8 cellular contexts compared by ENCODE assay signal in genomic region chr1:147242449-147243227, GRCh38. TPM values are rescaled to one million over a fixed set of nuclear protein-coding genes. Genes with fewer than 3 reads are reported as not detected.
DNase-seq lines count a peak whose midpoint lies in the region; ATAC-seq and TF ChIP-seq lines count a peak whose summit lies in the region.

CHD1L (plus strand) TSS chr1:147242684; CDS start chr1:147242704, 20 bp downstream.

- H3K9me3 Mint-ChIP-seq in activated CD8-positive, alpha-beta memory T cell treated with anti-CD3 and anti-CD28 coated beads, Interleukin-2, amount 10 ng/mL, durations not matched to agents 7 days and 5 days (ENCODE audit: low read depth) = no peaks in the 10 kb centered on the region
- peaks cover under 1% of the 10 kb centered on the region for H3K9me3 Mint-ChIP-seq in endodermal cell

- H3K27me3 Mint-ChIP-seq in activated CD8-positive, alpha-beta memory T cell treated with anti-CD3 and anti-CD28 coated beads, Interleukin-2, amount 10 ng/mL, durations not matched to agents 7 days and 5 days = peaks cover 15% of the 10 kb centered on the region
- peaks cover 2% of the 10 kb centered on the region for H3K27me3 Mint-ChIP-seq in endodermal cell (ENCODE audit: insufficient read depth)

- CTCF ChIA-PET in activated CD8-positive, alpha-beta memory T cell treated with anti-CD3 and anti-CD28 coated beads, Interleukin-2, amount 10 ng/mL, durations not matched to agents 7 days and 5 days (lab: Charles Lee) = interaction anchor here (0.6 to 3.5 kb wide), 24 partner anchors 11 to 1064 kb away, joined by 3 to 42 read pairs (median 3); partner anchors contain the start of genes FMO5 and PRKAB2

- ATAC-seq in GM21381 (IDR thresholded peaks at IDR 0.05; ENCODE audit: unreplicated experiment) = peak; percentile 86
- peak; percentile 93 for ATAC-seq in activated CD8-positive, alpha-beta memory T cell treated with anti-CD3 and anti-CD28 coated beads, Interleukin-2, amount 10 ng/mL, durations not matched to agents 7 days and 5 days

- peak; percentile 87 for TF ChIP-seq CTCF in endodermal cell (conservative IDR thresholded peaks at IDR 0.05)

- H3K4me1 ChIP-seq in endodermal cell (ENCODE audit: control insufficient read depth, insufficient read depth, low read length) (no peaks in the 10 kb centered on the region), mesodermal cell (ENCODE audit: control insufficient read depth, insufficient read depth, low read length, poor library complexity, severe bottlenecking) (peaks cover 12% of the 10 kb centered on the region)

- in situ Hi-C loops in Caki2 (cut with HindIII; ENCODE audit: low pct_unique_long_range_greater_than_20kb, low sequenced_read_pairs) = no loop called here

- peaks cover under 1% of the 10 kb centered on the region for H3K9me3 ChIP-seq in endodermal cell (ENCODE audit: control insufficient read depth, low read length)
- no peaks in the 10 kb centered on the region for H3K9me3 ChIP-seq in mesodermal cell (ENCODE audit: control insufficient read depth, low read length)

- H3K4me3 ChIP-seq in endodermal cell (ENCODE audit: low read length) = peak within 1 kb of the TSS; percentile 99
- peak within 1 kb of the TSS; percentile 94 for H3K4me3 ChIP-seq in mesodermal cell (ENCODE audit: extremely low read depth, insufficient read depth, low read length, poor library complexity, severe bottlenecking)

- H3K4me1 Mint-ChIP-seq in activated CD8-positive, alpha-beta memory T cell treated with anti-CD3 and anti-CD28 coated beads, Interleukin-2, amount 10 ng/mL, durations not matched to agents 7 days and 5 days = peaks cover 39% of the 10 kb centered on the region
- H3K4me1 Mint-ChIP-seq in endodermal cell = peaks cover 64% of the 10 kb centered on the region

- DNase-seq in Caki2 (ENCODE audit: low read depth) = peak; percentile 95
- DNase-seq in HUDEP-2 (lab: John Stamatoyannopoulos, UW; ENCODE audit: unreplicated experiment in 76 of 76) = peak in 75 of 76 experiments; percentile 38 to 94 (median 87)
- peak; percentile 95 for DNase-seq in NOMO-1 treated with dmso at 0.1 percent for 144 hours (lab: John Stamatoyannopoulos, UW; ENCODE audit: unreplicated experiment)
- DNase-seq in activated CD8-positive, alpha-beta memory T cell treated with anti-CD3 and anti-CD28 coated beads, Interleukin-2, amount 10 ng/mL, durations not matched to agents 7 days and 5 days = peak; percentile 96
- peak; percentile 97 for DNase-seq in endodermal cell
- peak; percentile 83 to 85 for DNase-seq in stimulated activated CD8-positive, alpha-beta memory T cell treated with anti-CD3 and anti-CD28 coated beads, Interleukin-15, amount 100 ng/mL, for 4 hours (ENCODE audit: low read depth in 2 of 2)

- H3K27ac ChIP-seq in endodermal cell (ENCODE audit: low read depth, low read length) (peak within 1 kb of the TSS; percentile 83), mesodermal cell (ENCODE audit: low read depth, low read length, severe bottlenecking) (peak within 1 kb of the TSS; percentile 78)

- WGBS in endodermal cell (ENCODE audit: insufficient coverage in 1 of 2, insufficient read length in 1 of 2), 2 experiments = 0 to 1% methylated on average over 9 to 82 of the region's 82 CpGs
- 1% methylated on average over 41 to 54 of the region's 82 CpGs for WGBS in mesodermal cell (ENCODE audit: insufficient coverage in 2 of 2), 2 experiments

- peaks cover 10% of the 10 kb centered on the region for H3K36me3 ChIP-seq in endodermal cell (ENCODE audit: control insufficient read depth, insufficient read depth, low read length)
- peaks cover 8% of the 10 kb centered on the region for H3K36me3 ChIP-seq in mesodermal cell (ENCODE audit: control insufficient read depth, insufficient read depth, low read length)

- H3K27ac Mint-ChIP-seq in activated CD8-positive, alpha-beta memory T cell treated with anti-CD3 and anti-CD28 coated beads, Interleukin-2, amount 10 ng/mL, durations not matched to agents 7 days and 5 days = peak within 1 kb of the TSS; percentile 87
- H3K27ac Mint-ChIP-seq in endodermal cell = peak within 1 kb of the TSS; percentile 46

- peak within 1 kb of the TSS; percentile 69 for H3K9ac ChIP-seq in endodermal cell (ENCODE audit: extremely low read depth, low read length, poor library complexity, severe bottlenecking)

- H3K36me3 Mint-ChIP-seq in activated CD8-positive, alpha-beta memory T cell treated with anti-CD3 and anti-CD28 coated beads, Interleukin-2, amount 10 ng/mL, durations not matched to agents 7 days and 5 days = peaks cover 13% of the 10 kb centered on the region
- peaks cover 6% of the 10 kb centered on the region for H3K36me3 Mint-ChIP-seq in endodermal cell (ENCODE audit: low read depth)

- H3K4me3 Mint-ChIP-seq in activated CD8-positive, alpha-beta memory T cell treated with anti-CD3 and anti-CD28 coated beads, Interleukin-2, amount 10 ng/mL, durations not matched to agents 7 days and 5 days = peak within 1 kb of the TSS; percentile 97
- peak within 1 kb of the TSS; percentile 82 for H3K4me3 Mint-ChIP-seq in endodermal cell

- no peaks in the 10 kb centered on the region for H3K27me3 ChIP-seq in endodermal cell (ENCODE audit: control insufficient read depth, insufficient read depth, low read length, poor library complexity, severe bottlenecking)

RNA-seq across cellular contexts. Expression of gene CHD1L, which starts in this region (rescaled TPM):
- 37.3 and 40.0 TPM in 2 replicates for total RNA-seq in Caki2 (2014; rRNA removed; shearing (Covaris generic); ENCODE audit: low replicate concordance)
- total RNA-seq in activated CD8-positive, alpha-beta memory T cell treated with anti-CD3 and anti-CD28 coated beads, Interleukin-2, amount 10 ng/mL, durations not matched to agents 7 days and 5 days = 10 to 100 TPM; 82.2 to 83.7 TPM
- 100 to 1,000 TPM; 112 to 117 TPM for total RNA-seq in endodermal cell
- polyA plus RNA-seq in endodermal cell (2013, experiment 1 of 2) = 54.4 TPM
- polyA plus RNA-seq in endodermal cell (2013, experiment 2 of 2) = 52.3 TPM
- 34.5 TPM for polyA plus RNA-seq in mesodermal cell (2013, experiment 1 of 2)
- polyA plus RNA-seq in mesodermal cell (2013, experiment 2 of 2) = 35.7 TPM

Comparison
In these comparisons a context has a peak if more than half of its experiments do, and no peak if none do; other contexts are left out.
1. Peak in every context shown above with its lines: DNase-seq, ATAC-seq, H3K4me3 ChIP-seq and H3K27ac ChIP-seq.